9 cellular contexts compared by ENCODE assay signal in the genomic region with DNA sequence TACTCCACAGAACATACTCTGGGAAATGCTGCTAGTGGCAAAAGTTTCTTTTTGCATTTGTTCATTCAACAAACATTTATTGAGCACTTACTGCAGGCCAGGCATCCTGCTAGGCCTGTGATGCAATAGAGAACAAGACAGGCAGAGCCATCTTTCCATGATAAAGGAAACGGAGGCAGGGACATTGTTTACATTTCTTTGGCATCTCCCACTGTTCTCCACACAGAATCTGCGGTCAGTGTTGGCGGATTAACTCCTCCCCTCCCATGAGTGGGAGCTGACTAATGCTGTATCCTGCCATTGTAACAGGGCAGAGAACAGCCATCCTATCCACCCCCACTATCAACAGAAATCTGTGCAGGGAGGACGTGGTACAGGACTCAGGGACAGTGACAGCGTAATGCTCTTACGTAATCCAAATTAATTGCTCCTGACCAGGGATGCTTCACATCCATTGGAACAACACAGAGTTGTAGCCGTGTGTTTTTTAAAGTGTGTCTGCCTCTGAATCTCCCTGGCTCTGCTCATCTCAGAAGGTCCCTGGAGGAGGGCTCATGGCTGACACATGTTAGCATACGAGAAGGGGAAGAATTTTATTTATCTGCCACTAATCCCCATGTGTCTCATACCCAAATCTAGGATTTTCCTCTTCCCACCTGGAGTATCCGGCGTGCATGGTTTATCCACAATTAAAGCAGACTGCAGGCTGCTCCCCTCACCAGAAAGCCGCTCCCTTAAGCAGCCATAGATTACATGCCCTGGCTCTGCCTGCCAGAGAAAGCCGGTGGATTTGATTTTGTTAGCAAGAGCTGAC. TPM values are rescaled to one million over a fixed set of nuclear protein-coding genes. Genes with fewer than 3 reads are reported as not detected.
A peak's percentile ranks its signal among the peaks of the same experiment; 100 is the strongest.
DNase-seq lines count a peak whose midpoint lies in the region; ATAC-seq and TF ChIP-seq lines count a peak whose summit lies in the region.
"Had no signal": no experiment of that assay in that cellular context is flagged by ENCODE, and none has a peak within 500 bp of the region (broad histone marks: within the 10 kb centered on the region; RNA-seq: fewer than 3 reads in every experiment).

No MANE protein-coding gene starts in this region.

- peaks cover 11 to 26% (median 18%) of the 10 kb centered on the region in 3 experiments for H3K36me3 Mint-ChIP-seq in H9 (ENCODE audit: insufficient read depth in 1 of 3, low read depth in 3 of 3)

- H3K4me2 ChIP-seq in H9 (ENCODE audit: insufficient read depth, insufficient read length, low read length), result peak overlapping the region; percentile 59

- H3K23ac ChIP-seq in H9 (ENCODE audit: insufficient read length, low read depth, low read length), result no peak overlapping the region

- H2BK120ac ChIP-seq in H9 (ENCODE audit: low read depth, low read length, poor library complexity, severe bottlenecking), result no peak overlapping the region

- H3K4me1 ChIP-seq in H9 (ENCODE audit: insufficient read depth, low read length), result no peaks in the 10 kb centered on the region; the same call in 1 of the 2 replicates
- peaks cover 0 to 9% (median 4%) of the 10 kb centered on the region in 4 donors for H3K4me1 ChIP-seq in tibial artery

- TF ChIP-seq CTCF in H9 (conservative IDR thresholded peaks at IDR 0.05), result no peak
- no peak for TF ChIP-seq CTCF in RWPE1 (conservative IDR thresholded peaks at IDR 0.05; ENCODE audit: low read depth)
- TF ChIP-seq CTCF in retinal pigment epithelial cell (conservative IDR thresholded peaks at IDR 0.05; ENCODE audit: low read depth, low read length), result no peak
- TF ChIP-seq CTCF in tibial artery (IDR thresholded peaks at IDR 0.05), result no peak

- H4K8ac ChIP-seq in H9 (replicated peaks; ENCODE audit: insufficient read length, low read depth, low read length), result no peak overlapping the region

- no peaks in the 10 kb centered on the region for H3K79me1 ChIP-seq in H9 (ENCODE audit: insufficient read depth, low read depth, low read length, poor library complexity, severe bottlenecking)

- H3K9me3 ChIP-seq in H9 (ENCODE audit: control insufficient read depth, low read depth, low read length) (no peaks in the 10 kb centered on the region), tibial artery (no peaks in the 10 kb centered on the region)

- H3K36me3 ChIP-seq in tibial artery, result peaks cover 0 to 34% (median 3%) of the 10 kb centered on the region in 3 donors

- no peak overlapping the region for H3K9ac ChIP-seq in H9 (ENCODE audit: extremely low read depth, insufficient read length, low read length)

- no peak overlapping the region for H2BK20ac ChIP-seq in H9 (ENCODE audit: low read depth, low read length, poor library complexity, severe bottlenecking)

- no peak overlapping the region for H4K5ac ChIP-seq in H9 (ENCODE audit: insufficient read length, low read depth, low read length)

- no peak overlapping the region for H2AK5ac ChIP-seq in H9 (ENCODE audit: insufficient read length, low read length)

- H3K27ac ChIP-seq in H9 (ENCODE audit: insufficient read length, low read depth, low read length) (peak overlapping the region; percentile 44), RWPE1 (peak overlapping the region; percentile 56), tibial artery (no peak overlapping the region)

- H3K27me3 Mint-ChIP-seq in H9 (ENCODE audit: low read depth), result no peaks in the 10 kb centered on the region

- no peak overlapping the region for H3K14ac ChIP-seq in H9 (ENCODE audit: insufficient read depth, low read length)

- no peak overlapping the region for H3K4ac ChIP-seq in H9 (ENCODE audit: low read depth, low read length)

- no peak overlapping the region for H3T11ph ChIP-seq in H9 (ENCODE audit: low read length)

- H3K4me1 Mint-ChIP-seq in H9, result peaks cover 70% of the 10 kb centered on the region in 2 experiments
- H3K4me1 Mint-ChIP-seq: immature natural killer cell had no signal

- POLR2A ChIA-PET in RWPE1 (lab: Yijun Ruan, JAX; ENCODE audit: low non-redundant PET), result interaction anchor here (0.6 kb wide), 1 partner anchor 9 kb away, joined by 3 read pairs; no protein-coding TSS in a partner anchor

- H3K79me2 ChIP-seq in H9 (ENCODE audit: insufficient read depth, low read length), result no peaks in the 10 kb centered on the region

- peak overlapping the region; percentile 86 to 97 (median 97) for H3K27ac Mint-ChIP-seq in H9
- H3K27ac Mint-ChIP-seq: immature natural killer cell had no signal

- H3K4me3 ChIP-seq in retinal pigment epithelial cell (ENCODE audit: low read length) (no peak overlapping the region), tibial artery (no peak overlapping the region)

- H3K9me3 Mint-ChIP-seq in H9, result no peaks in the 10 kb centered on the region
- H3K9me3 Mint-ChIP-seq: immature natural killer cell had no signal

- no peak overlapping the region for H4K91ac ChIP-seq in H9 (ENCODE audit: insufficient read length, low read depth, low read length)

- H4K20me1 ChIP-seq in H9 (ENCODE audit: control insufficient read depth, insufficient read depth, insufficient read length), result no peaks in the 10 kb centered on the region

- no peak overlapping the region for H2BK15ac ChIP-seq in H9 (ENCODE audit: low read depth, low read length)

- peak overlapping the region; percentile 2 to 31; a peak in 3 of 5 replicates for H3K4me3 Mint-ChIP-seq in H9
- H3K4me3 Mint-ChIP-seq: immature natural killer cell had no signal

- intact Hi-C loops in left colon (cut with DNase I, micrococcal nuclease), result no loop called here
- intact Hi-C loops in tibial artery (cut with DNase I; ENCODE audit: low total_unique reads), result no loop called here

- ATAC-seq in left colon, result no peak
- no peak for ATAC-seq in GM19452 (IDR thresholded peaks at IDR 0.05; ENCODE audit: unreplicated experiment)

- CTCF ChIA-PET in RWPE1 (lab: Yijun Ruan, JAX), result interaction anchor here (0.9 to 1.4 kb wide), 3 partner anchors 9 to 374 kb away, joined by 3 to 6 read pairs (median 4); no protein-coding TSS in a partner anchor

- DNase-seq in H9, result peak; percentile 41
- DNase-seq in RWPE1 (ENCODE audit: low spot score), result peak; percentile 75
- DNase-seq in fibroblast of peridontal ligament (ENCODE audit: extremely low read depth), result peak; percentile 95
- DNase-seq in retinal pigment epithelial cell (ENCODE audit: low read depth), result peak; percentile 66
- DNase-seq in left colon, result no peak
- no peak for DNase-seq in tibial artery
- DNase-seq: immature natural killer cell, MM.1S had no signal

- no peak overlapping the region for H2AFZ ChIP-seq in H9 (ENCODE audit: low read length)

- H3K18ac ChIP-seq in H9 (ENCODE audit: insufficient read length, low read depth, low read length), result peak overlapping the region; percentile 32

- no peak overlapping the region for H2BK5ac ChIP-seq in H9 (ENCODE audit: insufficient read length, low read length)

- H3K23me2 ChIP-seq in H9 (ENCODE audit: insufficient read length, low read depth, low read length, poor library complexity, severe bottlenecking), result no peaks in the 10 kb centered on the region

- H3K27me3 ChIP-seq in H9 (ENCODE audit: insufficient read depth, low read length), result no peaks in the 10 kb centered on the region
- H3K27me3 ChIP-seq in tibial artery, result no peaks in the 10 kb centered on the region

- no CpG with 5 or more reads among the region's 12 CpGs for WGBS in H9 (ENCODE audit: extremely low coverage, insufficient read length, low lambda C conversion rate)

- no peak overlapping the region for H3K56ac ChIP-seq in H9 (ENCODE audit: insufficient read length, low read depth, low read length)

- H2BK12ac ChIP-seq in H9 (ENCODE audit: insufficient read length, low read depth, low read length), result no peak overlapping the region

RNA-seq across cellular contexts. Expression of a gene that starts 32.3 kb away (rescaled TPM):
- total RNA-seq in H9 (2021) (15.4 and 15.9 TPM in 2 replicates), left colon (10 to 100 TPM; 19.4 to 29.6 TPM)

Comparison
In these comparisons a context has a peak if more than half of its experiments do, and no peak if none do; other contexts are left out.
1. DNase-seq: peak in H9 (single experiment), RWPE1 (single experiment), fibroblast of peridontal ligament (single experiment) and retinal pigment epithelial cell (single experiment); none in left colon (0 of 2) and tibial artery (0 of 2).
2. H3K27ac ChIP-seq: peak in H9 (single experiment) and RWPE1 (single experiment); none in tibial artery (0 of 2).